In the genomic region with DNA sequence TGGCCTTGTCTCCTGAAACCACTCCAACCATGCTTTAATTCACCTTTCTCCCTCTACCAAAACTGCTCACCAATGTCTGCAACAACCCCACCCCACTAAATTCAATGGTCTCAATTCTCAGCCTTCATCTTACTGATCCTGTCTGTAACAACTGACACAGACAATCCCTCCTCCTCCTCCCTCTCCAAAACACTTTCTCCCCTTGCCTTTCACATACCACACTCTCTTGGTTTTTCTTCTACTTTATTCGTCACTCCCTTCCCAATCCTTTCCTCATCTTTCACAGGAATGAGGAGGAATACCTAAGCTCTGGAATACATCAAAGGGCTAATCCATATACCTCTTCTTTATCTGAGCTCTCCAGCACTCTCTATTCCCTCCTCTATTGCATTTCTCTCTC, we compare ENCODE assay signal across 1 cellular context.
TF ChIP-seq lines count a peak whose summit lies in the region.

No MANE protein-coding gene starts in this region.

TF ChIP-seq in WTC11, 78 proteins besides CTCF, POLR2A, EP300 and RAD21 (continued from another document):
- TF ChIP-seq, protein P1, sequence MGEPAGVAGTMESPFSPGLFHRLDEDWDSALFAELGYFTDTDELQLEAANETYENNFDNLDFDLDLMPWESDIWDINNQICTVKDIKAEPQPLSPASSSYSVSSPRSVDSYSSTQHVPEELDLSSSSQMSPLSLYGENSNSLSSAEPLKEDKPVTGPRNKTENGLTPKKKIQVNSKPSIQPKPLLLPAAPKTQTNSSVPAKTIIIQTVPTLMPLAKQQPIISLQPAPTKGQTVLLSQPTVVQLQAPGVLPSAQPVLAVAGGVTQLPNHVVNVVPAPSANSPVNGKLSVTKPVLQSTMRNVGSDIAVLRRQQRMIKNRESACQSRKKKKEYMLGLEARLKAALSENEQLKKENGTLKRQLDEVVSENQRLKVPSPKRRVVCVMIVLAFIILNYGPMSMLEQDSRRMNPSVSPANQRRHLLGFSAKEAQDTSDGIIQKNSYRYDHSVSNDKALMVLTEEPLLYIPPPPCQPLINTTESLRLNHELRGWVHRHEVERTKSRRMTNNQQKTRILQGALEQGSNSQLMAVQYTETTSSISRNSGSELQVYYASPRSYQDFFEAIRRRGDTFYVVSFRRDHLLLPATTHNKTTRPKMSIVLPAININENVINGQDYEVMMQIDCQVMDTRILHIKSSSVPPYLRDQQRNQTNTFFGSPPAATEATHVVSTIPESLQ (CRISPR knock-in tag; IDR thresholded peaks at IDR 0.05) = no peak
- TF ChIP-seq E2F1 (CRISPR knock-in tag; IDR thresholded peaks at IDR 0.05) (no peak), FOXK1 (CRISPR knock-in tag; IDR thresholded peaks at IDR 0.05) (no peak), ATF2 (CRISPR knock-in tag; IDR thresholded peaks at IDR 0.05; ENCODE audit: borderline replicate concordance, low read depth) (no peak), CREB1 (CRISPR knock-in tag; IDR thresholded peaks at IDR 0.05) (no peak), MXD4 (CRISPR knock-in tag; IDR thresholded peaks at IDR 0.05; ENCODE audit: borderline replicate concordance) (no peak)
